In genomic region chr16:83705856-83706255, GRCh38 we compare ENCODE assay signal across 23 cellular contexts.
DNase-seq lines count a peak whose midpoint lies in the region; ATAC-seq, FAIRE-seq and TF ChIP-seq lines count a peak whose summit lies in the region.
"Had no signal": no experiment of that assay in that cellular context is flagged by ENCODE, and none has a peak within 500 bp of the region (broad histone marks: within the 10 kb centered on the region; RNA-seq: fewer than 3 reads in every experiment).

No MANE protein-coding gene starts in this region.

- H4K8ac ChIP-seq in mesenchymal stem cell (ENCODE audit: low read length), result no peak overlapping the region

- no peaks in the 10 kb centered on the region for H3K9me3 ChIP-seq in mesenchymal stem cell (ENCODE audit: control insufficient read depth, low read length)
- H3K9me3 ChIP-seq in gastrocnemius medialis, result no peaks in the 10 kb centered on the region
- H3K9me3 ChIP-seq in right cardiac atrium (ENCODE audit: control insufficient read depth, low read length), result no peaks in the 10 kb centered on the region
- H3K9me3 ChIP-seq in body of pancreas, result no peaks in the 10 kb centered on the region
- H3K9me3 ChIP-seq: colonic mucosa, esophagus muscularis mucosa, HAP-1, psoas muscle had no signal

- H2BK5ac ChIP-seq in mesenchymal stem cell (ENCODE audit: low read depth, low read length, poor library complexity, severe bottlenecking), result peak overlapping the region; percentile 98

- no peak overlapping the region for H3K14ac ChIP-seq in mesenchymal stem cell (ENCODE audit: low read length in 2 of 2)

- no peak for TF ChIP-seq POLR2A in gastrocnemius medialis (IDR thresholded peaks at IDR 0.05)
- no peak for TF ChIP-seq POLR2A in body of pancreas (IDR thresholded peaks at IDR 0.05)

- ATAC-seq in gastrocnemius medialis (no peak), right cardiac atrium (no peak), body of pancreas (no peak)
- ATAC-seq: psoas muscle, Right ventricle myocardium inferior had no signal

- intact Hi-C loops in gastrocnemius medialis (cut with DNase I; ENCODE audit: low total_unique reads) (no loop called here), right cardiac atrium (cut with DNase I) (no loop called here), body of pancreas (cut with DNase I) (no loop called here)

- H3K4me3 ChIP-seq in brain microvascular endothelial cell (ENCODE audit: low read depth, low read length) (no peak overlapping the region), mesenchymal stem cell (ENCODE audit: insufficient read depth in 1 of 2, low read depth in 1 of 2, low read length in 2 of 2) (no peak overlapping the region), gastrocnemius medialis (no peak overlapping the region), right cardiac atrium (ENCODE audit: low read length) (no peak overlapping the region), body of pancreas (no peak overlapping the region)
- H3K4me3 ChIP-seq: colonic mucosa, esophagus muscularis mucosa, HAP-1, psoas muscle had no signal

- FAIRE-seq in HTR-8/SVneo (lab: Jason Lieb, UNC), result peak; percentile 64
- FAIRE-seq: A204.1, GM12892 had no signal

- no peak overlapping the region for H3K18ac ChIP-seq in mesenchymal stem cell (ENCODE audit: low read depth in 1 of 2, low read length in 2 of 2)

- no peaks in the 10 kb centered on the region for H3K27me3 ChIP-seq in brain microvascular endothelial cell (replicated peaks)
- H3K27me3 ChIP-seq in mesenchymal stem cell (ENCODE audit: control insufficient read depth in 1 of 2, insufficient read depth in 1 of 2, low read length in 2 of 2), result no peaks in the 10 kb centered on the region
- H3K27me3 ChIP-seq in gastrocnemius medialis, result no peaks in the 10 kb centered on the region
- no peaks in the 10 kb centered on the region for H3K27me3 ChIP-seq in right cardiac atrium (ENCODE audit: control insufficient read depth, insufficient read depth)
- H3K27me3 ChIP-seq in body of pancreas, result no peaks in the 10 kb centered on the region
- H3K27me3 ChIP-seq: colonic mucosa, esophagus muscularis mucosa had no signal

- H3K79me1 ChIP-seq in mesenchymal stem cell (replicated peaks; ENCODE audit: low read length, poor library complexity, severe bottlenecking), result peaks cover 2% of the 10 kb centered on the region

- in situ Hi-C loops in brain microvascular endothelial cell (cut with HindIII; ENCODE audit: low pct_ligation_motif_present, low sequenced_read_pairs) (no loop called here), gastrocnemius medialis (cut with MboI; ENCODE audit: low sequenced_read_pairs in 4 of 4) (no loop called here)

- H2BK15ac ChIP-seq in mesenchymal stem cell (ENCODE audit: low read depth, poor library complexity, severe bottlenecking), result no peak overlapping the region

- WGBS in mesenchymal stem cell, result 42% methylated on average over 4 of the region's 4 CpGs
- WGBS in right cardiac atrium, result 77% methylated on average over 4 of the region's 4 CpGs
- 80 to 88% methylated on average over 4 of the region's 4 CpGs for WGBS in body of pancreas, 2 donors

- no peak overlapping the region for H3K4ac ChIP-seq in mesenchymal stem cell (ENCODE audit: low read depth in 1 of 2, low read length in 2 of 2)

- H3K36me3 ChIP-seq in brain microvascular endothelial cell (replicated peaks), result no peaks in the 10 kb centered on the region
- H3K36me3 ChIP-seq in mesenchymal stem cell (ENCODE audit: control insufficient read depth in 1 of 2, insufficient read depth in 2 of 2, low read depth in 1 of 2, low read length in 2 of 2), result peaks cover 0 to 4% of the 10 kb centered on the region in 2 experiments
- H3K36me3 ChIP-seq in gastrocnemius medialis, result no peaks in the 10 kb centered on the region
- H3K36me3 ChIP-seq in body of pancreas (replicated peaks in 1 of 2; ENCODE audit: insufficient read depth in 1 of 2, low read depth in 2 of 2), result no peaks in the 10 kb centered on the region
- H3K36me3 ChIP-seq: colonic mucosa, esophagus muscularis mucosa, HAP-1 had no signal

- no peak for TF ChIP-seq CTCF in brain microvascular endothelial cell (IDR thresholded peaks at IDR 0.05; ENCODE audit: low read depth, low read length, missing control alignments)
- TF ChIP-seq CTCF in gastrocnemius medialis (IDR thresholded peaks at IDR 0.05 in 4 of 5, conservative IDR thresholded peaks at IDR 0.05 in 1 of 5), result no peak
- TF ChIP-seq CTCF in body of pancreas (IDR thresholded peaks at IDR 0.05), result no peak

- peaks cover 12% of the 10 kb centered on the region for H3K4me1 ChIP-seq in mesenchymal stem cell (ENCODE audit: control insufficient read depth, insufficient read depth, low read depth, low read length)
- H3K4me1 ChIP-seq in gastrocnemius medialis, result no peaks in the 10 kb centered on the region
- no peaks in the 10 kb centered on the region for H3K4me1 ChIP-seq in right cardiac atrium (ENCODE audit: control insufficient read depth, insufficient read depth, low read length)
- no peaks in the 10 kb centered on the region for H3K4me1 ChIP-seq in body of pancreas
- H3K4me1 ChIP-seq: colonic mucosa, esophagus muscularis mucosa, HAP-1, psoas muscle had no signal

- DNase-seq in AG20443 (ENCODE audit: low spot score) (peak; percentile 52), HTR-8/SVneo (ENCODE audit: insufficient read length, low spot score) (no peak), brain microvascular endothelial cell (peak; percentile 77), mesenchymal stem cell (peak; percentile 77), iPS-NIHi7 (ENCODE audit: extremely low spot score) (no peak), gastrocnemius medialis (no peak), right cardiac atrium (no peak), body of pancreas (no peak)
- DNase-seq: activated CD4-positive, alpha-beta memory T cell treated with anti-CD3 and anti-CD28 coated beads, Interleukin-2, amount 10 ng/mL, durations not matched to agents 7 days and 5 days; activated naive CD8-positive, alpha-beta T cell treated with anti-CD3 and anti-CD28 coated beads, Interleukin-2, amount 10 ng/mL, durations not matched to agents 7 days and 5 days; colonic mucosa; DMS79; NCI-H2081 treated with DMSO at 0.1 percent for 48 hours; NCI-H82; OCI-M1; psoas muscle; SW 1271; T1000 had no signal

- H3K9ac ChIP-seq in mesenchymal stem cell (ENCODE audit: low read length), result no peak overlapping the region

- H2BK12ac ChIP-seq in mesenchymal stem cell (ENCODE audit: low read length in 2 of 2), result no peak overlapping the region

- H3K27ac ChIP-seq in brain microvascular endothelial cell, result peak overlapping the region; percentile 62
- H3K27ac ChIP-seq in mesenchymal stem cell (ENCODE audit: low read length, poor library complexity, severe bottlenecking), result peak overlapping the region; percentile 98
- no peak overlapping the region for H3K27ac ChIP-seq in gastrocnemius medialis
- H3K27ac ChIP-seq in right cardiac atrium (ENCODE audit: low read length), result no peak overlapping the region
- no peak overlapping the region for H3K27ac ChIP-seq in body of pancreas
- H3K27ac ChIP-seq: colonic mucosa, esophagus muscularis mucosa, psoas muscle had no signal

- no peak overlapping the region for H2AFZ ChIP-seq in mesenchymal stem cell (ENCODE audit: low read depth, low read length)

- no peak overlapping the region for H3K4me2 ChIP-seq in mesenchymal stem cell (ENCODE audit: low read length, poor library complexity, severe bottlenecking)

- H2BK120ac ChIP-seq in mesenchymal stem cell (ENCODE audit: low read depth, low read length), result no peak overlapping the region

- no peak overlapping the region for H3K23ac ChIP-seq in mesenchymal stem cell (ENCODE audit: low read length in 2 of 2)

- H2AK5ac ChIP-seq in mesenchymal stem cell (ENCODE audit: low read length, severe bottlenecking), result peak overlapping the region; percentile 95

- H4K91ac ChIP-seq in mesenchymal stem cell (ENCODE audit: low read length), result no peak overlapping the region

Comparison
In these comparisons a context has a peak if more than half of its experiments do, and no peak if none do; other contexts are left out.
1. DNase-seq: peak in AG20443 (single experiment), brain microvascular endothelial cell (single experiment) and mesenchymal stem cell (single experiment); none in HTR-8/SVneo (single experiment), iPS-NIHi7 (single experiment), gastrocnemius medialis (0 of 2), right cardiac atrium (0 of 3) and body of pancreas (0 of 4).
2. H3K27ac ChIP-seq: peak in brain microvascular endothelial cell (single experiment) and mesenchymal stem cell (single experiment); none in gastrocnemius medialis (0 of 4), right cardiac atrium (single experiment) and body of pancreas (0 of 4).